Comparison of ENCODE assay signal across 14 cellular contexts in genomic region chr5:14343376-14343775, GRCh38.
"Had no signal": no experiment of that assay in that cellular context is flagged by ENCODE, and none has a peak within 500 bp of the region (broad histone marks: within the 10 kb centered on the region; RNA-seq: fewer than 3 reads in every experiment).

No MANE protein-coding gene starts in this region.

- H3K27me3 ChIP-seq: gastroesophageal sphincter, right atrium auricular region, thyroid gland had no signal

- H3K9me3 Mint-ChIP-seq: activated naive CD4-positive, alpha-beta T cell treated with anti-CD3 and anti-CD28 coated beads, Interleukin-2, amount 10 ng/mL, durations not matched to agents 7 days and 5 days; activated T-helper 17 cell treated with anti-CD3 and anti-CD28 coated beads, Interleukin-2, amount 50 U/mL, for 72 hours; effector memory CD8-positive, alpha-beta T cell had no signal

- H3K27ac Mint-ChIP-seq: activated naive CD4-positive, alpha-beta T cell treated with anti-CD3 and anti-CD28 coated beads, Interleukin-2, amount 10 ng/mL, durations not matched to agents 7 days and 5 days; activated T-helper 17 cell treated with anti-CD3 and anti-CD28 coated beads, Interleukin-2, amount 50 U/mL, for 72 hours; effector memory CD8-positive, alpha-beta T cell; mesothelial cell of epicardium had no signal

- H3K4me3 Mint-ChIP-seq: activated naive CD4-positive, alpha-beta T cell treated with anti-CD3 and anti-CD28 coated beads, Interleukin-2, amount 10 ng/mL, durations not matched to agents 7 days and 5 days; activated T-helper 17 cell treated with anti-CD3 and anti-CD28 coated beads, Interleukin-2, amount 50 U/mL, for 72 hours; effector memory CD8-positive, alpha-beta T cell; mesothelial cell of epicardium had no signal

- H3K36me3 Mint-ChIP-seq: activated naive CD4-positive, alpha-beta T cell treated with anti-CD3 and anti-CD28 coated beads, Interleukin-2, amount 10 ng/mL, durations not matched to agents 7 days and 5 days had no signal

- DNase-seq: activated CD4-positive, alpha-beta T cell treated with anti-CD3 and anti-CD28 coated beads, Interleukin-2, amount 50 U/mL, for 1 hour; activated naive CD4-positive, alpha-beta T cell treated with anti-CD3 and anti-CD28 coated beads, Interleukin-2, amount 10 ng/mL, durations not matched to agents 7 days and 5 days; activated T-cell treated with anti-CD3 and anti-CD28 coated beads for 4 hours; caudate nucleus; effector memory CD8-positive, alpha-beta T cell; kidney; posterior cingulate gyrus; stimulated activated CD4-positive, alpha-beta T cell treated with anti-CD3 and anti-CD28 coated beads, Interleukin-4, amount 100 ng/mL, for 4 hours; thyroid gland had no signal

- H3K9me3 ChIP-seq: gastroesophageal sphincter, right atrium auricular region, thyroid gland had no signal

- ATAC-seq: activated T-helper 17 cell treated with anti-CD3 and anti-CD28 coated beads, Interleukin-2, amount 50 U/mL, for 72 hours; effector memory CD8-positive, alpha-beta T cell; gastroesophageal sphincter had no signal

- H3K4me1 ChIP-seq: thyroid gland had no signal

- H3K4me1 Mint-ChIP-seq: activated T-helper 17 cell treated with anti-CD3 and anti-CD28 coated beads, Interleukin-2, amount 50 U/mL, for 72 hours; mesothelial cell of epicardium had no signal

- H3K4me3 ChIP-seq: gastroesophageal sphincter, right atrium auricular region, skin epidermis, thyroid gland had no signal

- H3K27ac ChIP-seq: gastroesophageal sphincter, right atrium auricular region, skin epidermis, thyroid gland had no signal
